In the genomic region with DNA sequence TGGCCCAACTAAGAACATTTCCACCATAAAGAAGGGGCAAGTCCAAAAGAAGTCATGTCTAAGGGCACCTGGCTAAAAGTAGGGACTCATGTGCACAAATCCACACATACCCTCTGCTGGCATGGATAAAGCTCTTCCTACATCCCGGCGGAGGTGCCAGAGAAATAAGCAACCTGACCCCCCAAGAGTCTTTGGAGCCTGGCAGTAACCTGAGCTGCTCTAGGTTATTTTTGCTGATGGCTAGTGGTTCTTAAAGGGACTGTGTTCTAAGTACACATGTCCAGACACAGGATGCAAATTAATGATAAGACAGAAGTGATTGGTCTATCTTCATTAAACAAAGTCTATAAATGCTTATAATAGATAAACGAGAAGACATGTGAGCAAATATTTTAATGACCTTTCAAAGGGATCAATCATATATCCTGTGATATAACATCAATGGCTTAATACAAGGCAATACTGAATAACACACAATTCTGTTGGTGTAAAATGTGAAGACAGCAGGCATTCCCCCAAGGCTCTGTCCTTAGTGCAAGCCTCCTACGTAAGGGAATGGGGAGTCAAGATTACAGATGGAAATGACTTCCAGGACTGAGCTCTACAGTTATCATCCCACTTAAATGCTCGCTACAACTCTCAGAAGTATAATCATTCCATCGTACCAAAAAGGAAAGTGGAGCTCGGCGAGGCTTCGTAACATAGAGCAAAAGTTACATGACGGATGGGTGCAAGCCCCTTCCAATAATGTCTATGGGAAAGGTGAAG, we compare ENCODE assay signal across 26 cellular contexts. TPM values are rescaled to one million over a fixed set of nuclear protein-coding genes. Genes with fewer than 3 reads are reported as not detected.
A peak's percentile ranks its signal among the peaks of the same experiment; 100 is the strongest.
DNase-seq lines count a peak whose midpoint lies in the region; ATAC-seq, FAIRE-seq and TF ChIP-seq lines count a peak whose summit lies in the region.
"Had no signal": no experiment of that assay in that cellular context is flagged by ENCODE, and none has a peak within 500 bp of the region (broad histone marks: within the 10 kb centered on the region; RNA-seq: fewer than 3 reads in every experiment).

No MANE protein-coding gene starts in this region.

- no peak overlapping the region for H2BK5ac ChIP-seq in IMR-90 (ENCODE audit: low read depth, low read length, poor library complexity, severe bottlenecking)

- peak overlapping the region; percentile 22 for H3K4ac ChIP-seq in IMR-90 (ENCODE audit: low read depth, low read length)

- TF ChIP-seq RAD21 in IMR-90 (IDR thresholded peaks at IDR 0.05; ENCODE audit: low read length) = no peak

- peaks cover 16% of the 10 kb centered on the region for H3K4me1 ChIP-seq in cardiac muscle cell (ENCODE audit: low read depth)
- peaks cover 10% of the 10 kb centered on the region for H3K4me1 ChIP-seq in IMR-90 (ENCODE audit: control insufficient read depth, insufficient read depth, low read length)
- peaks cover 12% of the 10 kb centered on the region for H3K4me1 ChIP-seq in keratinocyte (ENCODE audit: control insufficient read depth, extremely low read depth, insufficient read depth, low read length)
- H3K4me1 ChIP-seq: vagina had no signal

- no peaks in the 10 kb centered on the region for H3K27me3 Mint-ChIP-seq in stimulated activated naive B cell treated with anti-CD40 and anti-IgM and Interleukin-4, amounts not matched to agents 10 μg/mL and 1 μg/mL and 100 μg/mL, for 72 hours
- H3K27me3 Mint-ChIP-seq: activated CD4-positive, alpha-beta memory T cell treated with anti-CD3 and anti-CD28 coated beads for 36 hours had no signal

- H2AFZ ChIP-seq in IMR-90 (replicated peaks; ENCODE audit: low read length, poor library complexity) (no peak overlapping the region), keratinocyte (ENCODE audit: control insufficient read depth, low read length) (no peak overlapping the region)
- H2AFZ ChIP-seq: GM23338 had no signal

- H4K5ac ChIP-seq in IMR-90 (ENCODE audit: low read depth, low read length) = no peak overlapping the region

- no peaks in the 10 kb centered on the region for H3K27me3 ChIP-seq in cardiac muscle cell
- no peaks in the 10 kb centered on the region for H3K27me3 ChIP-seq in IMR-90 (ENCODE audit: control insufficient read depth, insufficient read depth, low read length)
- H3K27me3 ChIP-seq in keratinocyte (ENCODE audit: control insufficient read depth, extremely low read depth, insufficient read depth, low read length) = no peaks in the 10 kb centered on the region
- H3K27me3 ChIP-seq: MG63, ovary, vagina had no signal

- no peak overlapping the region for H4K8ac ChIP-seq in IMR-90 (ENCODE audit: low read depth in 2 of 2, low read length in 2 of 2)

- dilution Hi-C loops in IMR-90 (cut with HindIII; ENCODE audit: low sequenced_read_pairs, unreplicated experiment) = no loop called here
- dilution Hi-C loops in keratinocyte (cut with MboI; ENCODE audit: extremely low pct_ligation_motif_present, low sequenced_read_pairs) = no loop called here

- peak overlapping the region; percentile 76; the same call in 1 of the 2 replicates for H2AK5ac ChIP-seq in IMR-90 (ENCODE audit: low read depth, low read length)

- POLR2A ChIA-PET in IMR-90 (lab: Charles Lee; ENCODE audit: unreplicated experiment) = no interaction called here

- no peaks in the 10 kb centered on the region for H3K36me3 ChIP-seq in cardiac muscle cell
- H3K36me3 ChIP-seq in IMR-90 (ENCODE audit: control insufficient read depth, insufficient read depth, low read length) = no peaks in the 10 kb centered on the region
- H3K36me3 ChIP-seq in keratinocyte (ENCODE audit: control insufficient read depth in 2 of 2, extremely low read depth in 1 of 2, insufficient read depth in 2 of 2, low read length in 2 of 2) = no peaks in the 10 kb centered on the region
- H3K36me3 ChIP-seq: ovary, thoracic aorta, vagina had no signal

- intact Hi-C loops in left cardiac atrium (cut with DNase I) (no loop called here), IMR-90 (cut with micrococcal nuclease) (no loop called here)

- TF ChIP-seq CTCF in cardiac muscle cell (IDR thresholded peaks at IDR 0.05; ENCODE audit: low read depth, low read length) (no peak), IMR-90 (conservative IDR thresholded peaks at IDR 0.05; ENCODE audit: low read depth, low read length) (no peak), keratinocyte (optimal IDR thresholded peaks at IDR 0.05 in 1 of 3, IDR thresholded peaks at IDR 0.05 in 1 of 3, conservative IDR thresholded peaks at IDR 0.05 in 1 of 3; ENCODE audit: extremely low read depth in 1 of 3, insufficient read depth in 2 of 3, low read length in 3 of 3) (no peak)

- H3K23ac ChIP-seq in IMR-90 (ENCODE audit: low read depth, low read length) = no peak overlapping the region

- peak overlapping the region; percentile 5; the same call in 1 of the 2 replicates for H3K14ac ChIP-seq in IMR-90 (replicated peaks; ENCODE audit: low read depth, low read length)

- H4K20me1 ChIP-seq in IMR-90 (ENCODE audit: insufficient read depth, low read length) (no peaks in the 10 kb centered on the region), keratinocyte (ENCODE audit: control insufficient read depth, extremely low read depth, insufficient read depth, low read length) (no peaks in the 10 kb centered on the region)

- H3K27ac Mint-ChIP-seq in stimulated activated naive B cell treated with anti-CD40 and anti-IgM and Interleukin-4, amounts not matched to agents 10 μg/mL and 1 μg/mL and 100 μg/mL, for 72 hours = peak overlapping the region; percentile 21
- H3K27ac Mint-ChIP-seq: GM23338, nephron had no signal

- ATAC-seq in left cardiac atrium (no peak), IMR-90 (ENCODE audit: low read depth) (no peak), GM18868 (IDR thresholded peaks at IDR 0.05; ENCODE audit: unreplicated experiment) (no peak), GM18498 (IDR thresholded peaks at IDR 0.05; ENCODE audit: unreplicated experiment) (no peak)
- ATAC-seq in stimulated activated naive B cell treated with anti-CD40 and anti-IgM and Interleukin-4, amounts not matched to agents 10 μg/mL and 1 μg/mL and 100 μg/mL, for 72 hours (replicated peaks) = no peak
- ATAC-seq: stimulated activated naive CD8-positive, alpha-beta T cell treated with anti-CD3 and anti-CD28 coated beads, Interleukin-15, Interleukin-2, amounts not matched to agents 100 U/mL and 50 U/mL, for 24 hours had no signal

- DNase-seq in cardiac muscle cell (ENCODE audit: low read depth in 1 of 2, low spot score in 1 of 2) = no peak
- no peak for DNase-seq in left cardiac atrium
- DNase-seq in IMR-90 = no peak
- DNase-seq in keratinocyte (ENCODE audit: low read depth, low spot score) = no peak
- DNase-seq in stimulated activated naive B cell treated with anti-CD40 and anti-IgM and Interleukin-4, amounts not matched to agents 10 μg/mL and 1 μg/mL and 100 μg/mL, for 72 hours = no peak
- DNase-seq: activated CD4-positive, alpha-beta memory T cell treated with anti-CD3 and anti-CD28 coated beads for 36 hours; activated CD4-positive, CD25-positive, alpha-beta regulatory T cell; aorta; C1 segment of cervical spinal cord; central memory CD4-positive, alpha-beta T cell; KBM-7; MG63; NCI-H2029 treated with DMSO at 0.1 percent for 48 hours; NCI-H446; NCI-H82; ovary; right cardiac atrium; stimulated activated CD4-positive, alpha-beta T cell treated with anti-CD3 and anti-CD28 coated beads, Interleukin-4, amount 100 ng/mL, for 1 hour; stimulated activated naive CD8-positive, alpha-beta T cell treated with anti-CD3 and anti-CD28 coated beads, Interleukin-15, Interleukin-2, amounts not matched to agents 100 U/mL and 50 U/mL, for 24 hours had no signal

- H3K4me2 ChIP-seq in IMR-90 (ENCODE audit: low read depth, low read length) = no peak overlapping the region; the same call in 1 of the 2 replicates
- peak overlapping the region; percentile 20 for H3K4me2 ChIP-seq in keratinocyte (ENCODE audit: control insufficient read depth, extremely low read depth, insufficient read depth, low read depth, low read length)
- H3K4me2 ChIP-seq: GM23338 had no signal

- H3K4me1 Mint-ChIP-seq in stimulated activated naive B cell treated with anti-CD40 and anti-IgM and Interleukin-4, amounts not matched to agents 10 μg/mL and 1 μg/mL and 100 μg/mL, for 72 hours = peaks cover 21 to 32% of the 10 kb centered on the region in 2 donors

- H4K91ac ChIP-seq in IMR-90 (ENCODE audit: insufficient read depth, low read depth, low read length) = no peak overlapping the region; the same call in 1 of the 2 replicates

- H2BK15ac ChIP-seq in IMR-90 (ENCODE audit: low read depth, low read length) = peak overlapping the region; percentile 38; the same call in 2 of the 3 replicates

- peak overlapping the region; percentile 74 for H3K27ac ChIP-seq in cardiac muscle cell
- H3K27ac ChIP-seq in IMR-90 (ENCODE audit: insufficient read depth, low read length) = no peak overlapping the region
- H3K27ac ChIP-seq in keratinocyte (ENCODE audit: control insufficient read depth, insufficient read depth, low read length) = no peak overlapping the region
- H3K27ac ChIP-seq: ovary, thoracic aorta, vagina had no signal

- H3K18ac ChIP-seq in IMR-90 (ENCODE audit: low read depth, low read length) = peak overlapping the region; percentile 57; the same call in 1 of the 2 replicates

- peak overlapping the region; percentile 3; the same call in 1 of the 2 replicates for H2BK120ac ChIP-seq in IMR-90 (ENCODE audit: low read depth, low read length)

- H3K79me1 ChIP-seq in IMR-90 (ENCODE audit: low read depth in 1 of 2, low read length in 2 of 2) = peaks cover 33 to 61% of the 10 kb centered on the region in 2 experiments

- H3K9me3 ChIP-seq in cardiac muscle cell (ENCODE audit: low read depth) (no peaks in the 10 kb centered on the region), IMR-90 (ENCODE audit: control insufficient read depth, insufficient read depth, low read length) (no peaks in the 10 kb centered on the region), keratinocyte (ENCODE audit: control insufficient read depth, low read depth, low read length) (no peaks in the 10 kb centered on the region)
- H3K9me3 ChIP-seq: MG63, ovary, thoracic aorta, vagina had no signal

- no peak overlapping the region for H2AK9ac ChIP-seq in IMR-90 (replicated peaks; ENCODE audit: low read depth, low read length, poor library complexity)

- no peak overlapping the region for H3K4me3 Mint-ChIP-seq in stimulated activated naive B cell treated with anti-CD40 and anti-IgM and Interleukin-4, amounts not matched to agents 10 μg/mL and 1 μg/mL and 100 μg/mL, for 72 hours
- H3K4me3 Mint-ChIP-seq: GM23338, nephron had no signal

- no peaks in the 10 kb centered on the region for H3K9me3 Mint-ChIP-seq in stimulated activated naive B cell treated with anti-CD40 and anti-IgM and Interleukin-4, amounts not matched to agents 10 μg/mL and 1 μg/mL and 100 μg/mL, for 72 hours
- H3K9me3 Mint-ChIP-seq: activated CD4-positive, alpha-beta memory T cell treated with anti-CD3 and anti-CD28 coated beads for 36 hours; GM23338; nephron had no signal

- H3K9me1 ChIP-seq in IMR-90 (ENCODE audit: insufficient read depth, low read length) (peaks cover 14% of the 10 kb centered on the region), keratinocyte (ENCODE audit: control insufficient read depth, extremely low read depth, insufficient read depth, low read length) (no peaks in the 10 kb centered on the region)

- TF ChIP-seq POLR2A in IMR-90 (IDR thresholded peaks at IDR 0.05; ENCODE audit: low read depth, low read length) = no peak

- H3K36me3 Mint-ChIP-seq in stimulated activated naive B cell treated with anti-CD40 and anti-IgM and Interleukin-4, amounts not matched to agents 10 μg/mL and 1 μg/mL and 100 μg/mL, for 72 hours = peaks cover 4 to 15% of the 10 kb centered on the region in 2 donors

- no peak overlapping the region for H3K9ac ChIP-seq in IMR-90 (ENCODE audit: low read depth, low read length)
- no peak overlapping the region for H3K9ac ChIP-seq in keratinocyte (ENCODE audit: control insufficient read depth, extremely low read depth, insufficient read depth, low read length)

- in situ Hi-C loops in IMR-90 (cut with MboI; ENCODE audit: low sequenced_read_pairs) = no loop called here

- no peak for FAIRE-seq in keratinocyte (lab: Jason Lieb, UNC)
- FAIRE-seq: endothelial cell of umbilical vein had no signal

- 0 out of 2 replicates have a peak overlapping the region, but pooled peaks have one; percentile 12 for H2BK20ac ChIP-seq in IMR-90 (ENCODE audit: low read depth, low read length)

- H3K56ac ChIP-seq in IMR-90 (ENCODE audit: extremely low read depth, insufficient read depth, low read length) = no peak overlapping the region

- no CpG with 5 or more reads among the region's 10 CpGs for WGBS in IMR-90 (ENCODE audit: extremely low coverage in 2 of 2, insufficient read length in 1 of 2), 2 experiments

- peaks cover 10% of the 10 kb centered on the region for H3K79me2 ChIP-seq in keratinocyte (ENCODE audit: control insufficient read depth, insufficient read depth, low read length)

- CTCF ChIA-PET in IMR-90 (lab: Yijun Ruan, JAX) = no interaction called here

- H3K4me3 ChIP-seq in cardiac muscle cell = no peak overlapping the region
- H3K4me3 ChIP-seq in IMR-90 (ENCODE audit: insufficient read depth, low read depth, low read length) = no peak overlapping the region
- H3K4me3 ChIP-seq in keratinocyte (ENCODE audit: control insufficient read depth in 2 of 3, extremely low read depth in 1 of 3, insufficient read depth in 2 of 3, low read depth in 1 of 3, low read length in 3 of 3) = no peak overlapping the region
- H3K4me3 ChIP-seq: GM23338, MG63, ovary, thoracic aorta, vagina had no signal

- BruUV-seq in IMR-90 (replicated peaks; lab: Mats Ljungman, UMichigan) = no TSS peak

RNA-seq across cellular contexts. Expression of gene HIVEP2, which starts 52.5 kb away (rescaled TPM):
- 12.0 and 18.0 TPM in 2 replicates for total RNA-seq in cardiac muscle cell
- 3.6 and 4.8 TPM in 2 replicates for polyA plus RNA-seq in cardiac muscle cell
- 10 to 100 TPM; 13.3 to 25.4 TPM for total RNA-seq in left cardiac atrium
- 11.1 and 11.3 TPM in 2 replicates for total RNA-seq in IMR-90 (2012; rRNA removed)
- polyA plus RNA-seq in IMR-90 (2012; rRNA removed) = 4.2 and 4.3 TPM in 2 replicates
- polyA plus RNA-seq in IMR-90 (2012; cell fraction: cytosol; rRNA removed) = 1.4 and 1.5 TPM in 2 replicates
- 2.9 and 6.6 TPM in 2 replicates for polyA plus RNA-seq in IMR-90 (2012; cell fraction: nucleus; rRNA removed; ENCODE audit: low replicate concordance)
- polyA plus RNA-seq in keratinocyte = 5.9 to 8.9 TPM (median 6.5 TPM) in 3 replicates
- polyA plus RNA-seq in keratinocyte (2011; ENCODE audit: low read depth) = 9.0 TPM
- 3.9 and 4.8 TPM in 2 replicates for polyA plus RNA-seq in keratinocyte (2011; cell fraction: cytosol; rRNA removed)
- polyA plus RNA-seq in keratinocyte (2011; cell fraction: nucleus; rRNA removed) = 17.0 and 18.4 TPM in 2 replicates
- 8.4 and 8.7 TPM in 2 replicates for polyA plus RNA-seq in keratinocyte (2012; ENCODE audit: low replicate concordance)
- 15.0 to 21.8 TPM (median 15.5 TPM) in 3 replicates for polyA minus RNA-seq in keratinocyte
- 4.2 TPM for polyA minus RNA-seq in keratinocyte (2011; cell fraction: cytosol; rRNA and poly(A)+ RNA removed)
- polyA minus RNA-seq in keratinocyte (2011; cell fraction: nucleus; rRNA and poly(A)+ RNA removed) = 13.5 and 26.3 TPM in 2 replicates
